8 cellular contexts compared by ENCODE assay signal in the genomic region with DNA sequence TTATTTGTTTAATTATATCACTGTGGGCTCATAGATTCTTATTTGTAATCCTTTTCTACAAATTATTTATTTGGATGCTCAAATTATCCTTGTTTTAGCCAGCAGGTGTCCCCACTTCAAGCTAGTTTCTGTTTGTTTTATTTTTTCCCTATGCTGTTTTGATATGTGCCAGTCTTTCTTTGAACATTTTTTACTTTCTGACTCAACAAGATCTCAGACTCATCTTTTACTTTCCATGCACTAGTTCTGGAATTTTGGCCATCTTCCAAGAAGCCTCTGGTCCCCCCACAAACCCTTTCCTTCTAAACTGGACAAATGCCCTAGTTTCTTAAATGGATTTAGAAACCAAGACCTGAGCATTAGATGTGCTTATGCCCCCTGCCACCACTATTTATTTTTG. TPM values are rescaled to one million over a fixed set of nuclear protein-coding genes. Genes with fewer than 3 reads are reported as not detected.
DNase-seq lines count a peak whose midpoint lies in the region; ATAC-seq and TF ChIP-seq lines count a peak whose summit lies in the region.

No MANE protein-coding gene starts in this region.

- intact Hi-C loops in CD14-positive monocyte (cut with micrococcal nuclease) = no loop called here
- intact Hi-C loops in adrenal gland (cut with DNase I) = loop anchor here in 1 of 2 donors (10.0 kb wide), 1 partner anchor 221 kb away; no protein-coding TSS in a partner anchor
- intact Hi-C loops in right lobe of liver (cut with DNase I) = no loop called here
- intact Hi-C loops in posterior vena cava (cut with DNase I) = no loop called here

- no peak overlapping the region for H3K4me3 Mint-ChIP-seq in CD14-positive monocyte

- H3K4me3 ChIP-seq in adrenal gland (no peak overlapping the region), right lobe of liver (no peak overlapping the region)

- no peaks in the 10 kb centered on the region for H3K27me3 ChIP-seq in adrenal gland
- H3K27me3 ChIP-seq in right lobe of liver = no peaks in the 10 kb centered on the region

- TF ChIP-seq CTCF in CD14-positive monocyte (IDR thresholded peaks at IDR 0.05) (peak; percentile 61), adrenal gland (IDR thresholded peaks at IDR 0.05) (peak; percentile 43 to 63 (median 56)), right lobe of liver (IDR thresholded peaks at IDR 0.05) (peak; percentile 36 to 59 (median 53))

- ATAC-seq in right lobe of liver (peak in 3 of 4 donors; percentile 34 to 44 (median 43)), GM19324 (IDR thresholded peaks at IDR 0.05; ENCODE audit: low FRiP score, unreplicated experiment) (no peak), esophagus mucosa (no peak)

- H3K4me1 ChIP-seq in adrenal gland (replicated peaks in 1 of 2) (peaks cover 0 to 8% of the 10 kb centered on the region in 2 donors), right lobe of liver (no peaks in the 10 kb centered on the region)

- no peak for DNase-seq in CD14-positive monocyte (ENCODE audit: low spot score)
- DNase-seq in HS-27A (ENCODE audit: low read depth) = peak; percentile 33
- DNase-seq in adrenal gland = no peak
- DNase-seq in right lobe of liver = no peak
- no peak for DNase-seq in posterior vena cava (ENCODE audit: low spot score)
- DNase-seq in GM19240 (ENCODE audit: insufficient read length, low spot score) = no peak

- no peak overlapping the region for H3K27ac ChIP-seq in adrenal gland
- H3K27ac ChIP-seq in right lobe of liver = no peak overlapping the region

- no peak for TF ChIP-seq POLR2A in adrenal gland (IDR thresholded peaks at IDR 0.05)
- TF ChIP-seq POLR2A in right lobe of liver (IDR thresholded peaks at IDR 0.05) = no peak

- no peak overlapping the region for H3K27ac Mint-ChIP-seq in CD14-positive monocyte

- peaks cover 4 to 22% (median 17%) of the 10 kb centered on the region in 7 donors for H3K9me3 Mint-ChIP-seq in CD14-positive monocyte

- H3K36me3 ChIP-seq in adrenal gland (replicated peaks in 1 of 2) = no peaks in the 10 kb centered on the region
- no peaks in the 10 kb centered on the region for H3K36me3 ChIP-seq in right lobe of liver

- peaks cover 0 to 1% of the 10 kb centered on the region in 2 donors for H3K36me3 Mint-ChIP-seq in CD14-positive monocyte

- H3K27me3 Mint-ChIP-seq in CD14-positive monocyte (ENCODE audit: low read depth in 3 of 3) = peaks cover 0 to 7% (median 0%) of the 10 kb centered on the region in 3 donors

- H3K4me1 Mint-ChIP-seq in CD14-positive monocyte = peaks cover 7% of the 10 kb centered on the region

- H3K9me3 ChIP-seq in adrenal gland (replicated peaks in 1 of 3) = no peaks in the 10 kb centered on the region
- H3K9me3 ChIP-seq in right lobe of liver = no peaks in the 10 kb centered on the region

RNA-seq across cellular contexts. Expression of gene MRPS16, which starts 11.5 kb away (rescaled TPM):
- polyA plus RNA-seq in CD14-positive monocyte = 100 to 1,000 TPM in 1 of 2 donors, 10 to 100 TPM in 1; 78.6 to 102 TPM
- 100 to 1,000 TPM in 4 of 8 donors, 10 to 100 TPM in 4; 37.6 to 128 (median 87.9) TPM for total RNA-seq in adrenal gland
- polyA plus RNA-seq in adrenal gland = 10 to 100 TPM; 46.9 to 92.6 (median 82.7) TPM
- total RNA-seq in right lobe of liver = 10 to 100 TPM; 40.5 to 58.4 (median 48.6) TPM
- total RNA-seq in posterior vena cava = 10 to 100 TPM; 51.8 to 59.0 TPM
- total RNA-seq in esophagus mucosa = 92.7 TPM

RNA-seq across cellular contexts. Expression of gene DNAJC9, which starts 16.9 kb away (rescaled TPM):
- polyA plus RNA-seq in CD14-positive monocyte = 1 to 10 TPM; 2.3 to 2.4 TPM
- total RNA-seq in adrenal gland = 10 to 100 TPM; 10.6 to 23.3 (median 13.7) TPM
- 10 to 100 TPM; 12.6 to 17.3 (median 13.3) TPM for polyA plus RNA-seq in adrenal gland
- 1 to 10 TPM; 4.6 to 8.8 (median 5.4) TPM for total RNA-seq in right lobe of liver
- total RNA-seq in posterior vena cava = 1 to 10 TPM; 8.7 to 8.9 TPM
- 19.3 TPM for total RNA-seq in esophagus mucosa

Comparison
In these comparisons a context has a peak if more than half of its experiments do, and no peak if none do; other contexts are left out.
1. ATAC-seq: peak in right lobe of liver (3 of 4); none in GM19324 (single experiment) and esophagus mucosa (single experiment).
2. Peak in every context shown above with its lines, with median percentiles within 50 percentile points of each other: CTCF ChIP-seq.